In genomic region chr11:13667795-13668101, GRCh38 we compare ENCODE assay signal across 8 cellular contexts. TPM values are rescaled to one million over a fixed set of nuclear protein-coding genes. Genes with fewer than 3 reads are reported as not detected.
DNase-seq lines count a peak whose midpoint lies in the region; TF ChIP-seq lines count a peak whose summit lies in the region.

No MANE protein-coding gene starts in this region.

- no peaks in the 10 kb centered on the region for H3F3A ChIP-seq in OCI-LY1 (ENCODE audit: insufficient read depth, low read length)

- intact Hi-C loops in ovary (cut with DNase I) = no loop called here

- H3K27ac ChIP-seq in CD8-positive, alpha-beta memory T cell (ENCODE audit: low read depth, low read length) = no peak overlapping the region
- H3K27ac ChIP-seq in OCI-LY1 (ENCODE audit: low read depth, low read length, poor library complexity, severe bottlenecking) = no peak overlapping the region
- peak overlapping the region; percentile 76 for H3K27ac ChIP-seq in ovary

- H3K9ac ChIP-seq in OCI-LY1 (ENCODE audit: low read length) = peak overlapping the region; percentile 72

- H3K9me2 ChIP-seq in OCI-LY1 (ENCODE audit: low read depth, low read length) = no peaks in the 10 kb centered on the region

- peaks cover 39 to 44% (median 43%) of the 10 kb centered on the region in 3 donors for H3K4me1 Mint-ChIP-seq in CD8-positive, alpha-beta memory T cell
- peaks cover 27% of the 10 kb centered on the region for H3K4me1 Mint-ChIP-seq in endothelial cell (ENCODE audit: unreplicated experiment)

- CTCF ChIA-PET in CD8-positive, alpha-beta memory T cell (lab: Charles Lee) = interaction anchor here (0.9 to 1.0 kb wide), 2 partner anchors 26 to 1241 kb away, joined by 3 read pairs; no protein-coding TSS in a partner anchor

- no peak for DNase-seq in CD8-positive, alpha-beta memory T cell
- DNase-seq in endothelial cell (ENCODE audit: low spot score) = no peak
- no peak for DNase-seq in ovary
- no peak for DNase-seq in HK-2 (ENCODE audit: unreplicated experiment)
- no peak for DNase-seq in NCI-H226
- no peak for DNase-seq in HUDEP-2 (lab: John Stamatoyannopoulos, UW; ENCODE audit: unreplicated experiment in 76 of 76)
- no peak for DNase-seq in NCI-H2081 treated with DMSO at 0.1 percent for 48 hours (lab: John Stamatoyannopoulos, UW)

- TF ChIP-seq CTCF in OCI-LY1 (IDR thresholded peaks at IDR 0.05; ENCODE audit: low read length) (no peak), endothelial cell (IDR thresholded peaks at IDR 0.05; ENCODE audit: unreplicated experiment) (no peak), ovary (IDR thresholded peaks at IDR 0.05) (no peak)

- H3K79me2 ChIP-seq in OCI-LY1 (ENCODE audit: insufficient read depth, low read length) = peaks cover 38% of the 10 kb centered on the region

- H3K4me3 ChIP-seq in CD8-positive, alpha-beta memory T cell (ENCODE audit: low read length) = peak overlapping the region; percentile 70
- H3K4me3 ChIP-seq in OCI-LY1 (ENCODE audit: low read depth, low read length, poor library complexity, severe bottlenecking) = peak overlapping the region; percentile 86
- peak overlapping the region; percentile 98 for H3K4me3 ChIP-seq in ovary

- peaks cover 23% of the 10 kb centered on the region for H3K4me1 ChIP-seq in CD8-positive, alpha-beta memory T cell (ENCODE audit: insufficient read depth, low read length)
- H3K4me1 ChIP-seq in OCI-LY1 (ENCODE audit: insufficient read depth, low read length, severe bottlenecking) (peaks cover 33% of the 10 kb centered on the region), ovary (ENCODE audit: insufficient read depth) (peaks cover 4% of the 10 kb centered on the region)

- H3K4me3 Mint-ChIP-seq in CD8-positive, alpha-beta memory T cell = peak overlapping the region; percentile 60 to 99 (median 86)
- H3K4me3 Mint-ChIP-seq in endothelial cell (ENCODE audit: unreplicated experiment) = peak overlapping the region; percentile 92

- peaks cover 11 to 14% of the 10 kb centered on the region in 2 donors for H3K27me3 Mint-ChIP-seq in CD8-positive, alpha-beta memory T cell
- peaks cover 4% of the 10 kb centered on the region for H3K27me3 Mint-ChIP-seq in endothelial cell (ENCODE audit: unreplicated experiment)

- TF ChIP-seq POLR2A in ovary (IDR thresholded peaks at IDR 0.05) = no peak

- POLR2A ChIA-PET in CD8-positive, alpha-beta memory T cell (lab: Charles Lee) = no interaction called here

- WGBS in ovary, 3 donors = 1 to 3% (median 2%) methylated on average over 15 of the region's 15 CpGs

- H4K20me1 ChIP-seq in OCI-LY1 (ENCODE audit: insufficient read depth, low read length) = no peaks in the 10 kb centered on the region

- H3K4me2 ChIP-seq in OCI-LY1 (ENCODE audit: low read length) = peak overlapping the region; percentile 91

- no peak for TF ChIP-seq EP300 in ovary (IDR thresholded peaks at IDR 0.05)

- H3K27me3 ChIP-seq in CD8-positive, alpha-beta memory T cell (ENCODE audit: insufficient read depth, low read length, poor library complexity, severe bottlenecking) = no peaks in the 10 kb centered on the region
- H3K27me3 ChIP-seq in OCI-LY1 (ENCODE audit: insufficient read depth, low read length) (no peaks in the 10 kb centered on the region), ovary (no peaks in the 10 kb centered on the region)

- H3K36me3 Mint-ChIP-seq in CD8-positive, alpha-beta memory T cell = peaks cover 0 to 7% (median under 1%) of the 10 kb centered on the region in 3 donors
- no peaks in the 10 kb centered on the region for H3K36me3 Mint-ChIP-seq in endothelial cell (ENCODE audit: low read depth, unreplicated experiment)

- H3K9me3 ChIP-seq in CD8-positive, alpha-beta memory T cell (ENCODE audit: low read length) = no peaks in the 10 kb centered on the region
- H3K9me3 ChIP-seq in OCI-LY1 (ENCODE audit: low read length) (no peaks in the 10 kb centered on the region), ovary (no peaks in the 10 kb centered on the region)

- H3K27ac Mint-ChIP-seq in CD8-positive, alpha-beta memory T cell = peak overlapping the region in 7 of 8 donors; percentile 19 to 90 (median 46)
- no peak overlapping the region for H3K27ac Mint-ChIP-seq in endothelial cell (ENCODE audit: unreplicated experiment)

- H3K9me3 Mint-ChIP-seq in CD8-positive, alpha-beta memory T cell = peaks cover 0 to 1% (median 0%) of the 10 kb centered on the region in 5 donors
- no peaks in the 10 kb centered on the region for H3K9me3 Mint-ChIP-seq in endothelial cell (ENCODE audit: unreplicated experiment)

- no peaks in the 10 kb centered on the region for H3K36me3 ChIP-seq in CD8-positive, alpha-beta memory T cell (ENCODE audit: insufficient read depth, low read length)
- H3K36me3 ChIP-seq in OCI-LY1 (ENCODE audit: insufficient read depth, low read length) = peaks cover 11% of the 10 kb centered on the region; the same call in 1 of the 2 replicates
- H3K36me3 ChIP-seq in ovary = no peaks in the 10 kb centered on the region

- peak overlapping the region; percentile 97 for H2AFZ ChIP-seq in OCI-LY1 (ENCODE audit: low read length)

RNA-seq across cellular contexts. Expression of gene FAR1, which starts 0.7 kb away (rescaled TPM):
- 10 to 100 TPM; 44.9 to 48.3 TPM for total RNA-seq in CD8-positive, alpha-beta memory T cell
- 11.1 TPM for polyA plus RNA-seq in CD8-positive, alpha-beta memory T cell
- 77.8 TPM for total RNA-seq in endothelial cell (ENCODE audit: unreplicated experiment)
- total RNA-seq in ovary = 10 to 100 TPM; 38.9 to 52.1 (median 42.2) TPM
- 10 to 100 TPM; 14.2 to 29.3 TPM for polyA plus RNA-seq in ovary

Comparison
In these comparisons a context has a peak if more than half of its experiments do, and no peak if none do; other contexts are left out.
1. H3K27ac ChIP-seq: peak in ovary (2 of 2); none in CD8-positive, alpha-beta memory T cell (single experiment) and OCI-LY1 (single experiment).
2. Peak in every context shown above with its lines, with median percentiles within 50 percentile points of each other: H3K4me3 ChIP-seq.